Comparison of ENCODE assay signal across 32 cellular contexts in the genomic region with DNA sequence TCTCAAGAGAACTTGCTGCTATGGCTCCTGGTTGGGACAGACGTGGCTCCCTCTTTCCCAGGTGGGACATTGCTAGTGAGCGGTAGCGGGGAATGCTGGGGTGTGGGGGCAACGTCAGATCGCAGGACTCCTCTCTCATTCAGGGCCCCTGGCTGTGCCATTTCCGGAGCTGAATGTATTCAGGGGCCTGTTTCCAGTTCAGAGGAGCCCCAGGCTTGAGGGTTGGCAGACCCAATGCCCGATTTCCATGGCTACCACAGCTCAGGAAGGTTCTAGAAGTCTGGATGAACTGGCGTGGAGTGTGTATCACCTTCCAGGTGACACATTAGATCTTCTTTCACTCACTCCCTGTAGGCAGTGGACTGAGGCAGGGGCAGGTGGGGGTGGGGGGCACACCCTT. TPM values are rescaled to one million over a fixed set of nuclear protein-coding genes. Genes with fewer than 3 reads are reported as not detected.
"Had no signal": no experiment of that assay in that cellular context is flagged by ENCODE, and none has a peak within 500 bp of the region (broad histone marks: within the 10 kb centered on the region; RNA-seq: fewer than 3 reads in every experiment).

No MANE protein-coding gene starts in this region.

- H3K4me2 ChIP-seq: KMS-11, PC-9 had no signal

- H3K4me3 ChIP-seq: MG63, PC-9, SJCRH30, SK-N-MC had no signal

- FAIRE-seq: RCC 7860 had no signal

- H3K9ac ChIP-seq: KMS-11 had no signal

- ATAC-seq: Panc1, Right ventricle myocardium inferior, SK-N-SH treated with all-trans-retinoic acid at 6 μM for 48 hours had no signal

- H3K36me3 ChIP-seq: MG63, SJCRH30 had no signal

- H2AFZ ChIP-seq: PC-9 had no signal

- H3K9me3 ChIP-seq: MG63, SJCRH30 had no signal

- H3K27ac ChIP-seq: KMS-11, PC-9, RWPE1, SJCRH30, SK-N-MC had no signal

- H3K27me3 ChIP-seq: MG63, SJCRH30 had no signal

- DNase-seq: Kasumi-1, MG63, NCI-H1048, NCI-H1092 treated with DMSO at 0.1 percent for 48 hours, NCI-H1105 treated with DMSO at 0.1 percent for 48 hours, NCI-H1417, NCI-H1436, NCI-H1694, NCI-H187, NCI-H1930, NCI-H2029 treated with DMSO at 0.1 percent for 48 hours, NCI-H2107, NCI-H2171, NCI-H2227 treated with DMSO at 0.1 percent for 48 hours, NCI-H446, NCI-H510A treated with DMSO at 0.1 percent for 48 hours, NCI-H524 treated with DMSO at 0.1 percent for 48 hours, NCI-H526 treated with DMSO at 0.1 percent for 48 hours, NCI-H774, PC-9, SHP77, SIG-M5, SJCRH30 had no signal

RNA-seq across cellular contexts. Expression of a gene that starts 26.2 kb away (rescaled TPM):
- total RNA-seq: M059J, OCI-LY7, PC-9 had no signal
